In genomic region chr5:101036778-101037177, GRCh38 we compare ENCODE assay signal across 27 cellular contexts.
"Had no signal": no experiment of that assay in that cellular context is flagged by ENCODE, and none has a peak within 500 bp of the region (broad histone marks: within the 10 kb centered on the region; RNA-seq: fewer than 3 reads in every experiment).

No MANE protein-coding gene starts in this region.

- H3K4me1 ChIP-seq: Peyer's patch, SJSA1 had no signal

- H3K27ac ChIP-seq: HL-60, PC-9, Peyer's patch, SJSA1, SK-N-MC had no signal

- DNase-seq: Karpas-422; KG1; MG63; NCI-H1092; NCI-H1105 treated with DMSO at 0.1 percent for 48 hours; NCI-H1417 treated with DMSO at 0.1 percent for 48 hours; NCI-H146; NCI-H1694 treated with DMSO at 0.1 percent for 48 hours; NCI-H1930; NCI-H2081; NCI-H2107; NCI-H2227 treated with DMSO at 0.1 percent for 48 hours; NCI-H524; NCI-H526 treated with DMSO at 0.1 percent for 48 hours; NCI-H748 treated with DMSO at 0.1 percent for 48 hours; NK-92 treated with Interleukin-12 subunit alpha and Interleukin-12 subunit beta, amount 100 ng/mL, for 24 hours; PC-9; Peyer's patch; Right ventricle myocardium superior; RPMI8226; SIG-M5; SW 1271; T-cell had no signal

- FAIRE-seq: HTR-8/SVneo had no signal

- H3K27me3 ChIP-seq: MG63, Peyer's patch, SJSA1 had no signal

- H2AFZ ChIP-seq: PC-9 had no signal

- H3K9me3 ChIP-seq: MG63, Peyer's patch, SJSA1 had no signal

- H3K4me3 ChIP-seq: MG63, PC-9, Peyer's patch, SJSA1, SK-N-MC had no signal

- H3K4me2 ChIP-seq: PC-9 had no signal

- H3K36me3 ChIP-seq: MG63, Peyer's patch, SJSA1 had no signal
